ENCODE assay signal across 11 cellular contexts in genomic region chrX:139691493-139691842, GRCh38. TPM values are rescaled to one million over a fixed set of nuclear protein-coding genes. Genes with fewer than 3 reads are reported as not detected.
DNase-seq lines count a peak whose midpoint lies in the region; ATAC-seq and TF ChIP-seq lines count a peak whose summit lies in the region.
"Had no signal": no experiment of that assay in that cellular context is flagged by ENCODE, and none has a peak within 500 bp of the region (broad histone marks: within the 10 kb centered on the region; RNA-seq: fewer than 3 reads in every experiment).

No MANE protein-coding gene starts in this region.

- peak overlapping the region; percentile 39 to 53 for H3K4me3 ChIP-seq in tibial artery

- no peak overlapping the region for H3K27ac Mint-ChIP-seq in activated CD8-positive, alpha-beta T cell treated with anti-CD3 and anti-CD28 coated beads, Interleukin-2, amount 10 ng/mL, durations not matched to agents 7 days and 5 days
- H3K27ac Mint-ChIP-seq in activated CD8-positive, alpha-beta T cell treated with anti-CD3 and anti-CD28 coated beads for 36 hours: no peak overlapping the region
- no peak overlapping the region for H3K27ac Mint-ChIP-seq in brain
- H3K27ac Mint-ChIP-seq: activated CD4-positive, alpha-beta T cell treated with anti-CD3 and anti-CD28 coated beads for 36 hours; CD4-positive, CD25-positive, alpha-beta regulatory T cell had no signal

- no peak for DNase-seq in activated CD8-positive, alpha-beta T cell treated with anti-CD3 and anti-CD28 coated beads, Interleukin-2, amount 10 ng/mL, durations not matched to agents 7 days and 5 days
- no peak for DNase-seq in activated CD8-positive, alpha-beta T cell treated with anti-CD3 and anti-CD28 coated beads for 36 hours
- DNase-seq in kidney tubule cell (ENCODE audit: low spot score) (peak; percentile 4), tibial artery (no peak), NCI-H187 treated with DMSO at 0.1 percent for 48 hours (lab: John Stamatoyannopoulos, UW) (no peak), D341Med (ENCODE audit: low spot score) (no peak)
- DNase-seq: CD4-positive, CD25-positive, alpha-beta regulatory T cell; NCI-H1048 had no signal

- H3K27me3 Mint-ChIP-seq in activated CD8-positive, alpha-beta T cell treated with anti-CD3 and anti-CD28 coated beads, Interleukin-2, amount 10 ng/mL, durations not matched to agents 7 days and 5 days (ENCODE audit: low read depth): peaks cover 16% of the 10 kb centered on the region
- peaks cover 9% of the 10 kb centered on the region for H3K27me3 Mint-ChIP-seq in activated CD8-positive, alpha-beta T cell treated with anti-CD3 and anti-CD28 coated beads for 36 hours
- peaks cover 16% of the 10 kb centered on the region for H3K27me3 Mint-ChIP-seq in brain

- no peaks in the 10 kb centered on the region for H3K9me3 ChIP-seq in tibial artery

- H3K4me1 ChIP-seq in tibial artery: peaks cover 0 to 12% (median 0%) of the 10 kb centered on the region in 4 donors

- TF ChIP-seq CTCF in activated CD8-positive, alpha-beta T cell treated with anti-CD3 and anti-CD28 coated beads for 36 hours (IDR thresholded peaks at IDR 0.05): no peak
- no peak for TF ChIP-seq CTCF in brain (conservative IDR thresholded peaks at IDR 0.05)
- no peak for TF ChIP-seq CTCF in tibial artery (IDR thresholded peaks at IDR 0.05)

- no peaks in the 10 kb centered on the region for H3K36me3 ChIP-seq in tibial artery

- H3K9me3 Mint-ChIP-seq in activated CD8-positive, alpha-beta T cell treated with anti-CD3 and anti-CD28 coated beads, Interleukin-2, amount 10 ng/mL, durations not matched to agents 7 days and 5 days (ENCODE audit: insufficient read depth): no peaks in the 10 kb centered on the region
- no peaks in the 10 kb centered on the region for H3K9me3 Mint-ChIP-seq in activated CD8-positive, alpha-beta T cell treated with anti-CD3 and anti-CD28 coated beads for 36 hours
- peaks cover 0 to 6% (median 0%) of the 10 kb centered on the region in 5 experiments for H3K9me3 Mint-ChIP-seq in brain

- no peak overlapping the region for H3K27ac ChIP-seq in tibial artery

- CTCF ChIA-PET in activated CD8-positive, alpha-beta T cell treated with anti-CD3 and anti-CD28 coated beads, Interleukin-2, amount 10 ng/mL, durations not matched to agents 7 days and 5 days (lab: Charles Lee): no interaction called here
- CTCF ChIA-PET in activated CD8-positive, alpha-beta T cell treated with anti-CD3 and anti-CD28 coated beads for 36 hours (lab: Charles Lee): no interaction called here

- no peaks in the 10 kb centered on the region for H3K36me3 Mint-ChIP-seq in activated CD8-positive, alpha-beta T cell treated with anti-CD3 and anti-CD28 coated beads, Interleukin-2, amount 10 ng/mL, durations not matched to agents 7 days and 5 days (ENCODE audit: low read depth)
- H3K36me3 Mint-ChIP-seq in activated CD8-positive, alpha-beta T cell treated with anti-CD3 and anti-CD28 coated beads for 36 hours (ENCODE audit: low read depth): no peaks in the 10 kb centered on the region
- no peaks in the 10 kb centered on the region for H3K36me3 Mint-ChIP-seq in brain
- H3K36me3 Mint-ChIP-seq: CD4-positive, CD25-positive, alpha-beta regulatory T cell had no signal

- peaks cover 2% of the 10 kb centered on the region for H3K4me1 Mint-ChIP-seq in activated CD8-positive, alpha-beta T cell treated with anti-CD3 and anti-CD28 coated beads, Interleukin-2, amount 10 ng/mL, durations not matched to agents 7 days and 5 days (ENCODE audit: low read depth)
- no peaks in the 10 kb centered on the region for H3K4me1 Mint-ChIP-seq in activated CD8-positive, alpha-beta T cell treated with anti-CD3 and anti-CD28 coated beads for 36 hours (ENCODE audit: low read depth)
- H3K4me1 Mint-ChIP-seq in brain: peaks cover 4% of the 10 kb centered on the region

- no peaks in the 10 kb centered on the region for H3K27me3 ChIP-seq in tibial artery

- POLR2A ChIA-PET in activated CD8-positive, alpha-beta T cell treated with anti-CD3 and anti-CD28 coated beads, Interleukin-2, amount 10 ng/mL, durations not matched to agents 7 days and 5 days (lab: Charles Lee): no interaction called here
- POLR2A ChIA-PET in activated CD8-positive, alpha-beta T cell treated with anti-CD3 and anti-CD28 coated beads for 36 hours (lab: Charles Lee): interaction anchor here (0.6 kb wide), 1 partner anchor 1198 kb away, joined by 3 read pairs; no protein-coding TSS in a partner anchor

- no peak for ATAC-seq in activated CD8-positive, alpha-beta T cell treated with anti-CD3 and anti-CD28 coated beads, Interleukin-2, amount 10 ng/mL, durations not matched to agents 7 days and 5 days
- no peak for ATAC-seq in activated CD8-positive, alpha-beta T cell treated with anti-CD3 and anti-CD28 coated beads for 36 hours
- no peak for ATAC-seq in GM18520 (IDR thresholded peaks at IDR 0.05; ENCODE audit: unreplicated experiment)
- ATAC-seq: activated CD4-positive, alpha-beta T cell treated with anti-CD3 and anti-CD28 coated beads for 36 hours had no signal

- H3K4me3 Mint-ChIP-seq in activated CD8-positive, alpha-beta T cell treated with anti-CD3 and anti-CD28 coated beads, Interleukin-2, amount 10 ng/mL, durations not matched to agents 7 days and 5 days: peak overlapping the region; percentile 46
- no peak overlapping the region for H3K4me3 Mint-ChIP-seq in activated CD8-positive, alpha-beta T cell treated with anti-CD3 and anti-CD28 coated beads for 36 hours
- H3K4me3 Mint-ChIP-seq in brain: peak overlapping the region; percentile 69 to 78 (median 73)
- H3K4me3 Mint-ChIP-seq: activated CD4-positive, alpha-beta T cell treated with anti-CD3 and anti-CD28 coated beads for 36 hours; CD4-positive, CD25-positive, alpha-beta regulatory T cell had no signal

- intact Hi-C loops in activated CD8-positive, alpha-beta T cell treated with anti-CD3 and anti-CD28 coated beads for 36 hours (cut with micrococcal nuclease): no loop called here
- intact Hi-C loops in tibial artery (cut with DNase I; ENCODE audit: low total_unique reads): no loop called here

RNA-seq across cellular contexts. Expression of gene MCF2, which starts 16.5 kb away (rescaled TPM):
- under 1 TPM; 0.32 to 0.55 TPM for total RNA-seq in activated CD8-positive, alpha-beta T cell treated with anti-CD3 and anti-CD28 coated beads, Interleukin-2, amount 10 ng/mL, durations not matched to agents 7 days and 5 days
- total RNA-seq in activated CD8-positive, alpha-beta T cell treated with anti-CD3 and anti-CD28 coated beads for 36 hours: under 1 TPM; 0.56 to 0.59 TPM
- 0.54 TPM for polyA plus RNA-seq in brain (ENCODE audit: insufficient read depth, low read depth, low replicate concordance)
- polyA plus RNA-seq: CD4-positive, CD25-positive, alpha-beta regulatory T cell had no signal
